In the genomic region with DNA sequence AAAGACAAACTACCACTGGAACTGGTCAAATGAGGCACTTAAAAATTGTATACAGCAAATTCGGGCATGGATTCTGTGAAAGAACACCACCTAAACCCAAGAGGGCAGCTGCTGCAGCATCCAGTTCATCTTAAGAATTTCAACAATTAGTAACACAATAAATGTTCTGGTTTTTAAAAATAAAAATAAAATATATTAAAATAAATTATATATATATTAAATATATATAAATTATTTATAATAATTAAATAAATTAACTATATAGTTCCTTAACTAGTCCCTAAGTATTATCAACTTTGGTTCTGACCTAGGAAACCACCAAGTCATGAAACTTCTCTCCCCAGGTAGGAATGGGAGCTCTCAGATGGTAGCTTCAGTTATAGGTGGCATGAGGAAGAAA, we compare ENCODE assay signal across 25 cellular contexts. TPM values are rescaled to one million over a fixed set of nuclear protein-coding genes. Genes with fewer than 3 reads are reported as not detected.
"Had no signal": no experiment of that assay in that cellular context is flagged by ENCODE, and none has a peak within 500 bp of the region (broad histone marks: within the 10 kb centered on the region; RNA-seq: fewer than 3 reads in every experiment).

No MANE protein-coding gene starts in this region.

- ATAC-seq: activated CD8-positive, alpha-beta memory T cell treated with anti-CD3 and anti-CD28 coated beads, Interleukin-2, amount 10 ng/mL, durations not matched to agents 7 days and 5 days; activated naive CD4-positive, alpha-beta T cell treated with anti-CD3 and anti-CD28 coated beads, Interleukin-2, amount 50 U/mL, for 72 hours; activated naive CD8-positive, alpha-beta T cell treated with anti-CD3 and anti-CD28 coated beads, Interleukin-2, amount 50 U/mL, for 24 hours had no signal

- H3K4me3 Mint-ChIP-seq: activated CD8-positive, alpha-beta memory T cell treated with anti-CD3 and anti-CD28 coated beads, Interleukin-2, amount 10 ng/mL, durations not matched to agents 7 days and 5 days; activated naive CD8-positive, alpha-beta T cell treated with anti-CD3 and anti-CD28 coated beads, Interleukin-2, amount 50 U/mL, for 24 hours; activated T-cell treated with anti-CD3 and anti-CD28 coated beads, Interleukin-2, amount 50 U/mL, for 24 hours; brain; T-helper 1 cell treated with Interleukin-12 subunit alpha and Interleukin-12 subunit beta and Interleukin-4 antibody, amounts not matched to agents 30 μg/mL and 1 μg/mL, for 36 hours had no signal

- H3K27ac Mint-ChIP-seq: activated naive CD4-positive, alpha-beta T cell treated with anti-CD3 and anti-CD28 coated beads, Interleukin-2, amount 50 U/mL, for 72 hours; activated naive CD8-positive, alpha-beta T cell treated with anti-CD3 and anti-CD28 coated beads, Interleukin-2, amount 50 U/mL, for 24 hours; activated T-cell treated with anti-CD3 and anti-CD28 coated beads, Interleukin-2, amount 50 U/mL, for 24 hours had no signal

- H3K27me3 Mint-ChIP-seq: activated CD8-positive, alpha-beta memory T cell treated with anti-CD3 and anti-CD28 coated beads, Interleukin-2, amount 10 ng/mL, durations not matched to agents 7 days and 5 days; activated naive CD8-positive, alpha-beta T cell treated with anti-CD3 and anti-CD28 coated beads, Interleukin-2, amount 50 U/mL, for 24 hours; activated T-cell treated with anti-CD3 and anti-CD28 coated beads, Interleukin-2, amount 50 U/mL, for 24 hours; brain had no signal

- DNase-seq: activated CD4-positive, alpha-beta T cell treated with anti-CD3 and anti-CD28 coated beads for 48 hours; activated CD4-positive, alpha-beta T cell treated with anti-CD3 and anti-CD28 coated beads, Interleukin-2, amount 50 U/mL, for 48 hours; activated CD4-positive, CD25-positive, alpha-beta regulatory T cell treated with anti-CD3 and anti-CD28 coated beads, Interleukin-2, amount 50 U/mL, for 72 hours; activated CD8-positive, alpha-beta memory T cell treated with anti-CD3 and anti-CD28 coated beads, Interleukin-2, amount 10 ng/mL, durations not matched to agents 7 days and 5 days; activated effector memory CD4-positive, alpha-beta T cell treated with anti-CD3 and anti-CD28 coated beads, Interleukin-2, amount 50 U/mL, for 16 hours; activated naive CD4-positive, alpha-beta T cell treated with Interleukin-2 at 50 U/mL for 16 hours; activated naive CD8-positive, alpha-beta T cell treated with anti-CD3 and anti-CD28 coated beads, Interleukin-2, amount 50 U/mL, for 24 hours; activated T-cell treated with anti-CD3 and anti-CD28 coated beads, Interleukin-2, amount 50 U/mL, for 24 hours; amniotic stem cell; IMR-90; Kasumi-1; KBM-7; MV-4-11; NCI-H1092 treated with DMSO at 0.1 percent for 48 hours; NCI-H1417 treated with DMSO at 0.1 percent for 48 hours; NCI-H1694; NCI-H2029 treated with DMSO at 0.1 percent for 48 hours; NCI-H510A treated with DMSO at 0.1 percent for 48 hours; NCI-H69; SHP77 treated with DMSO at 0.1 percent for 48 hours had no signal

- H3K9me3 Mint-ChIP-seq: activated naive CD4-positive, alpha-beta T cell treated with anti-CD3 and anti-CD28 coated beads, Interleukin-2, amount 50 U/mL, for 72 hours; activated naive CD8-positive, alpha-beta T cell treated with anti-CD3 and anti-CD28 coated beads, Interleukin-2, amount 50 U/mL, for 24 hours; activated T-cell treated with anti-CD3 and anti-CD28 coated beads, Interleukin-2, amount 50 U/mL, for 24 hours; brain; T-helper 1 cell treated with Interleukin-12 subunit alpha and Interleukin-12 subunit beta and Interleukin-4 antibody, amounts not matched to agents 30 μg/mL and 1 μg/mL, for 36 hours had no signal

RNA-seq across cellular contexts. Expression of gene FNDC8, which starts 44.5 kb away (rescaled TPM):
- total RNA-seq: activated CD8-positive, alpha-beta memory T cell treated with anti-CD3 and anti-CD28 coated beads, Interleukin-2, amount 10 ng/mL, durations not matched to agents 7 days and 5 days; activated naive CD4-positive, alpha-beta T cell treated with anti-CD3 and anti-CD28 coated beads, Interleukin-2, amount 50 U/mL, for 72 hours; astrocyte; IMR-90; SK-MEL-5 had no signal
- polyA plus RNA-seq: IMR-90 had no signal
